ENCODE assay signal across 2 cellular contexts in the genomic region with DNA sequence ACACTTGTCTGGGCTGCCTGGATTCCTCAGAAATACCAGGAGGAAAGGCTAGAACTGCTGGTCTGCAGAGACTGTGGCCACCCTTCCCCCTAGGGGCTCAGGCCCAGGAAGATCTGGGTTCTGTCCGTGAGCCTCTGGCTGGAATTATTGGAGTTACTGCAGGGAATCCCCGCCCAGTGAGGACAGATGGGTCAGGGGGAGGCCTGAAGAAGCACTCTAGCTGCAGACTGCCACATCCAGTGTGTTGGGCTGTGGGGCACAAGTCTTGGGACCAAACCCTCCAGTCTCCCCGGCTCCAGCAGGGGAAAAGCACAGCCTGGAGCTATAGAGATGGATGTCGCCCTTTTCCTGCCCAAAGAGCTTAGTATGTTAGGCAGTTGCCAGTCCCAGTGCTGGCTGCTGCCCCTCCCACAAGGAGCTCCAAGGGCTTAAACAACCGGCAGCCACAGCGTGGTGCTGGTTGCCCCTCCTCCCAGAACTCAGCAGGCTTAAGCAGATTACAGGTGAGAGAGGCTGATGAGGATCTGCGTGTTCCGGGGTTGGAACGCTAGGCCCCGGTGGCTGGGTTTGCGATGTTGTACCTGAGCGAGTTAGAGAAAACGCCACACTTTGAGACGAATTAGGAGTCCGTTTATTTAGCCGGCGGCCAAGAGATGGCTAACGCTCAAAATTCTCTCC.
TF ChIP-seq lines count a peak whose summit lies in the region.

No MANE protein-coding gene starts in this region.

TF ChIP-seq in GM23338, 12 proteins besides CTCF, POLR2A, EP300 and RAD21:
- TF ChIP-seq, protein P1, sequence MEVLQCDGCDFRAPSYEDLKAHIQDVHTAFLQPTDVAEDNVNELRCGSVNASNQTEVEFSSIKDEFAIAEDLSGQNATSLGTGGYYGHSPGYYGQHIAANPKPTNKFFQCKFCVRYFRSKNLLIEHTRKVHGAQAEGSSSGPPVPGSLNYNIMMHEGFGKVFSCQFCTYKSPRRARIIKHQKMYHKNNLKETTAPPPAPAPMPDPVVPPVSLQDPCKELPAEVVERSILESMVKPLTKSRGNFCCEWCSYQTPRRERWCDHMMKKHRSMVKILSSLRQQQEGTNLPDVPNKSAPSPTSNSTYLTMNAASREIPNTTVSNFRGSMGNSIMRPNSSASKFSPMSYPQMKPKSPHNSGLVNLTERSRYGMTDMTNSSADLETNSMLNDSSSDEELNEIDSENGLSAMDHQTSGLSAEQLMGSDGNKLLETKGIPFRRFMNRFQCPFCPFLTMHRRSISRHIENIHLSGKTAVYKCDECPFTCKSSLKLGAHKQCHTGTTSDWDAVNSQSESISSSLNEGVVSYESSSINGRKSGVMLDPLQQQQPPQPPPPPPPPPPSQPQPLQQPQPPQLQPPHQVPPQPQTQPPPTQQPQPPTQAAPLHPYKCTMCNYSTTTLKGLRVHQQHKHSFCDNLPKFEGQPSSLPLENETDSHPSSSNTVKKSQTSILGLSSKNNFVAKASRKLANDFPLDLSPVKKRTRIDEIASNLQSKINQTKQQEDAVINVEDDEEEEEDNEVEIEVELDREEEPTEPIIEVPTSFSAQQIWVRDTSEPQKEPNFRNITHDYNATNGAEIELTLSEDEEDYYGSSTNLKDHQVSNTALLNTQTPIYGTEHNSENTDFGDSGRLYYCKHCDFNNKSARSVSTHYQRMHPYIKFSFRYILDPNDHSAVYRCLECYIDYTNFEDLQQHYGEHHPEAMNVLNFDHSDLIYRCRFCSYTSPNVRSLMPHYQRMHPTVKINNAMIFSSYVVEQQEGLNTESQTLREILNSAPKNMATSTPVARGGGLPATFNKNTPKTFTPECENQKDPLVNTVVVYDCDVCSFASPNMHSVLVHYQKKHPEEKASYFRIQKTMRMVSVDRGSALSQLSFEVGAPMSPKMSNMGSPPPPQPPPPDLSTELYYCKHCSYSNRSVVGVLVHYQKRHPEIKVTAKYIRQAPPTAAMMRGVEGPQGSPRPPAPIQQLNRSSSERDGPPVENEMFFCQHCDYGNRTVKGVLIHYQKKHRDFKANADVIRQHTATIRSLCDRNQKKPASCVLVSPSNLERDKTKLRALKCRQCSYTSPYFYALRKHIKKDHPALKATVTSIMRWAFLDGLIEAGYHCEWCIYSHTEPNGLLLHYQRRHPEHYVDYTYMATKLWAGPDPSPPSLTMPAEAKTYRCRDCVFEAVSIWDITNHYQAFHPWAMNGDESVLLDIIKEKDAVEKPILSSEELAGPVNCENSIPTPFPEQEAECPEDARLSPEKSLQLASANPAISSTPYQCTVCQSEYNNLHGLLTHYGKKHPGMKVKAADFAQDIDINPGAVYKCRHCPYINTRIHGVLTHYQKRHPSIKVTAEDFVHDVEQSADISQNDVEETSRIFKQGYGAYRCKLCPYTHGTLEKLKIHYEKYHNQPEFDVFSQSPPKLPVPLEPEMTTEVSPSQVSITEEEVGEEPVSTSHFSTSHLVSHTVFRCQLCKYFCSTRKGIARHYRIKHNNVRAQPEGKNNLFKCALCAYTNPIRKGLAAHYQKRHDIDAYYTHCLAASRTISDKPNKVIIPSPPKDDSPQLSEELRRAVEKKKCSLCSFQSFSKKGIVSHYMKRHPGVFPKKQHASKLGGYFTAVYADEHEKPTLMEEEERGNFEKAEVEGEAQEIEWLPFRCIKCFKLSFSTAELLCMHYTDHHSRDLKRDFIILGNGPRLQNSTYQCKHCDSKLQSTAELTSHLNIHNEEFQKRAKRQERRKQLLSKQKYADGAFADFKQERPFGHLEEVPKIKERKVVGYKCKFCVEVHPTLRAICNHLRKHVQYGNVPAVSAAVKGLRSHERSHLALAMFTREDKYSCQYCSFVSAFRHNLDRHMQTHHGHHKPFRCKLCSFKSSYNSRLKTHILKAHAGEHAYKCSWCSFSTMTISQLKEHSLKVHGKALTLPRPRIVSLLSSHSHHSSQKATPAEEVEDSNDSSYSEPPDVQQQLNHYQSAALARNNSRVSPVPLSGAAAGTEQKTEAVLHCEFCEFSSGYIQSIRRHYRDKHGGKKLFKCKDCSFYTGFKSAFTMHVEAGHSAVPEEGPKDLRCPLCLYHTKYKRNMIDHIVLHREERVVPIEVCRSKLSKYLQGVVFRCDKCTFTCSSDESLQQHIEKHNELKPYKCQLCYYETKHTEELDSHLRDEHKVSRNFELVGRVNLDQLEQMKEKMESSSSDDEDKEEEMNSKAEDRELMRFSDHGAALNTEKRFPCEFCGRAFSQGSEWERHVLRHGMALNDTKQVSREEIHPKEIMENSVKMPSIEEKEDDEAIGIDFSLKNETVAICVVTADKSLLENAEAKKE (CRISPR knock-in tag; IDR thresholded peaks at IDR 0.05): 0 out of 2 replicates have a peak, but pooled peaks have one; percentile 4
- no peak for TF ChIP-seq STAT1 (IDR thresholded peaks at IDR 0.05; ENCODE audit: unreplicated experiment)

TF ChIP-seq in WTC11, 78 proteins besides CTCF, POLR2A, EP300 and RAD21 (continued from another document):
- no peak for TF ChIP-seq PRDM15 (CRISPR knock-in tag; IDR thresholded peaks at IDR 0.05)
- TF ChIP-seq, protein P2, sequence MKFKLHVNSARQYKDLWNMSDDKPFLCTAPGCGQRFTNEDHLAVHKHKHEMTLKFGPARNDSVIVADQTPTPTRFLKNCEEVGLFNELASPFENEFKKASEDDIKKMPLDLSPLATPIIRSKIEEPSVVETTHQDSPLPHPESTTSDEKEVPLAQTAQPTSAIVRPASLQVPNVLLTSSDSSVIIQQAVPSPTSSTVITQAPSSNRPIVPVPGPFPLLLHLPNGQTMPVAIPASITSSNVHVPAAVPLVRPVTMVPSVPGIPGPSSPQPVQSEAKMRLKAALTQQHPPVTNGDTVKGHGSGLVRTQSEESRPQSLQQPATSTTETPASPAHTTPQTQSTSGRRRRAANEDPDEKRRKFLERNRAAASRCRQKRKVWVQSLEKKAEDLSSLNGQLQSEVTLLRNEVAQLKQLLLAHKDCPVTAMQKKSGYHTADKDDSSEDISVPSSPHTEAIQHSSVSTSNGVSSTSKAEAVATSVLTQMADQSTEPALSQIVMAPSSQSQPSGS (CRISPR knock-in tag; IDR thresholded peaks at IDR 0.05; ENCODE audit: borderline replicate concordance, low read depth): no peak
- no peak for TF ChIP-seq NFATC4 (CRISPR knock-in tag; IDR thresholded peaks at IDR 0.05)
- no peak for TF ChIP-seq MYBL2 (CRISPR knock-in tag; IDR thresholded peaks at IDR 0.05)
- TF ChIP-seq, protein P3, sequence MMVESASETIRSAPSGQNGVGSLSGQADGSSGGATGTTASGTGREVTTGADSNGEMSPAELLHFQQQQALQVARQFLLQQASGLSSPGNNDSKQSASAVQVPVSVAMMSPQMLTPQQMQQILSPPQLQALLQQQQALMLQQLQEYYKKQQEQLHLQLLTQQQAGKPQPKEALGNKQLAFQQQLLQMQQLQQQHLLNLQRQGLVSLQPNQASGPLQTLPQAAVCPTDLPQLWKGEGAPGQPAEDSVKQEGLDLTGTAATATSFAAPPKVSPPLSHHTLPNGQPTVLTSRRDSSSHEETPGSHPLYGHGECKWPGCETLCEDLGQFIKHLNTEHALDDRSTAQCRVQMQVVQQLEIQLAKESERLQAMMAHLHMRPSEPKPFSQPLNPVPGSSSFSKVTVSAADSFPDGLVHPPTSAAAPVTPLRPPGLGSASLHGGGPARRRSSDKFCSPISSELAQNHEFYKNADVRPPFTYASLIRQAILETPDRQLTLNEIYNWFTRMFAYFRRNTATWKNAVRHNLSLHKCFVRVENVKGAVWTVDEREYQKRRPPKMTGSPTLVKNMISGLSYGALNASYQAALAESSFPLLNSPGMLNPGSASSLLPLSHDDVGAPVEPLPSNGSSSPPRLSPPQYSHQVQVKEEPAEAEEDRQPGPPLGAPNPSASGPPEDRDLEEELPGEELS (CRISPR knock-in tag; IDR thresholded peaks at IDR 0.05): no peak
- no peak for TF ChIP-seq NR2C2 (CRISPR knock-in tag; IDR thresholded peaks at IDR 0.05)
- no peak for TF ChIP-seq CREB1 (CRISPR knock-in tag; IDR thresholded peaks at IDR 0.05)
- TF ChIP-seq TCF7 (CRISPR knock-in tag; IDR thresholded peaks at IDR 0.05; ENCODE audit: low read depth): no peak
- TF ChIP-seq ZNF416 (CRISPR knock-in tag; IDR thresholded peaks at IDR 0.05): no peak
- no peak for TF ChIP-seq CDX4 (CRISPR knock-in tag; IDR thresholded peaks at IDR 0.05; ENCODE audit: borderline replicate concordance)
- no peak for TF ChIP-seq ZBTB43 (CRISPR knock-in tag; IDR thresholded peaks at IDR 0.05)
- TF ChIP-seq KAT7 (CRISPR knock-in tag; IDR thresholded peaks at IDR 0.05; ENCODE audit: borderline replicate concordance): no peak
- TF ChIP-seq PRRX2 (CRISPR knock-in tag; IDR thresholded peaks at IDR 0.05): no peak
